Comparison of ENCODE assay signal across 1 cellular context in genomic region chr10:51366044-51366443, GRCh38.
TF ChIP-seq lines count a peak whose summit lies in the region.

No MANE protein-coding gene starts in this region.

TF ChIP-seq in GM23338, 12 proteins besides CTCF, POLR2A, EP300 and RAD21:
- TF ChIP-seq ZNF462 (CRISPR knock-in tag; IDR thresholded peaks at IDR 0.05), result no peak
- TF ChIP-seq STAT1 (IDR thresholded peaks at IDR 0.05; ENCODE audit: unreplicated experiment), result no peak
- TF ChIP-seq ETS1 (IDR thresholded peaks at IDR 0.05), result no peak
- no peak for TF ChIP-seq ZNF331 (CRISPR knock-in tag; IDR thresholded peaks at IDR 0.05; ENCODE audit: low read depth)
- no peak for TF ChIP-seq ZNF114 (CRISPR knock-in tag; IDR thresholded peaks at IDR 0.05)
- no peak for TF ChIP-seq CREB1 (CRISPR knock-in tag; IDR thresholded peaks at IDR 0.05; ENCODE audit: low read depth)
- no peak for TF ChIP-seq EZH2phosphoT487 (IDR thresholded peaks at IDR 0.05; ENCODE audit: unreplicated experiment)
- TF ChIP-seq EZH2 (IDR thresholded peaks at IDR 0.05; ENCODE audit: low read depth, unreplicated experiment), result no peak
- TF ChIP-seq NANOG (IDR thresholded peaks at IDR 0.05; ENCODE audit: borderline replicate concordance), result no peak
- no peak for TF ChIP-seq POLR2AphosphoS5 (IDR thresholded peaks at IDR 0.05; ENCODE audit: low read depth)
- no peak for TF ChIP-seq REST (IDR thresholded peaks at IDR 0.05; ENCODE audit: unreplicated experiment)
- TF ChIP-seq JUNB (IDR thresholded peaks at IDR 0.05; ENCODE audit: unreplicated experiment), result no peak
